ENCODE assay signal across 11 cellular contexts in the genomic region with DNA sequence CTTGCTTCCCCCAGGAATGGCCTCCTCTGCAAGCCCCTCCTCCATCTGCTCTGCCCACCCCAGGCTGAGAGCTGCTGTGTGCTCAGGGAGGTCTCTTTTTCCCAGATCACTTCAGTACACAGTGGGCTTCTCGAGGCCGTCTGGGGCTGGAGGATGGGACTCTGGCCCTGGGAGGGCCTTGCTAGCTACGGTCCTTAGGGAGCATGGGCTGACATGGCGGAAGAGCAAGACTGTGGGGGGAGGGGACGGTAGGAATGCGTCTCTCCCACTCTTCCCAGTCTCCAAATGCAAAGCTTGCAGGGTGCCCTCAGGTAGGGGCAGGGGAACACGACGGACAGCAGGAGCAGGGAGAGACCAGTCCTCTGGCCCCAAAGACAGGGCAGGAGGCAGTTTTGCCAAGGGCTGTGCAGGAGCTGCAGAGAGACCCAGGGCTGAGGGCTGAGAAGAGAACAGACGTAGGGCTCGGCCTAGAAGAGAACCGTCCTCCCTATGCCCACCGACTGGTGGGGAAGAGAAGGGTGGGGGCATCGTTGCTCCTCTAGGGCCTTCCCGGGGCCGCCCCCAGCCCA. TPM values are rescaled to one million over a fixed set of nuclear protein-coding genes. Genes with fewer than 3 reads are reported as not detected.
DNase-seq lines count a peak whose midpoint lies in the region; TF ChIP-seq lines count a peak whose summit lies in the region.
"Not testable (repeated sequence)": the region's sequence is repeated elsewhere in the genome, so short reads cannot be mapped to it uniquely, and the experiment has no call there.
"Had no signal": no experiment of that assay in that cellular context is flagged by ENCODE, and none has a peak within 500 bp of the region (broad histone marks: within the 10 kb centered on the region; RNA-seq: fewer than 3 reads in every experiment).

No MANE protein-coding gene starts in this region.

- H3K36me3 ChIP-seq in HUES64 (ENCODE audit: insufficient read depth, low read length); kidney epithelial cell (ENCODE audit: control insufficient read depth, insufficient read depth, low read length); neuron (ENCODE audit: insufficient read depth, low read length); spleen: not testable (repeated sequence)

- H3K4me3 Mint-ChIP-seq in activated T-helper 1 cell treated with anti-CD3 and anti-CD28 coated beads, Interleukin-12 subunit alpha, Interleukin-12 subunit beta, Interleukin-2, Interleukin-4 antibody, amounts not matched to agents 30 ng/mL and 10 ng/mL and 1 ng/mL, durations not matched to agents 14 hours and 24 hours and 36 hours = peak overlapping the region; percentile 58

- intact Hi-C loops in activated T-helper 1 cell treated with anti-CD3 and anti-CD28 coated beads, Interleukin-12 subunit alpha, Interleukin-12 subunit beta, Interleukin-2, Interleukin-4 antibody, amounts not matched to agents 30 ng/mL and 10 ng/mL and 1 ng/mL, durations not matched to agents 14 hours and 24 hours and 36 hours (cut with micrococcal nuclease); spleen (cut with DNase I; ENCODE audit: low total_unique reads): not testable (repeated sequence)

- POLR2A ChIA-PET in AG04450 (lab: Yijun Ruan, JAX) = not testable (repeated sequence)

- H3K27ac ChIP-seq in AG04450 (ENCODE audit: low read depth, low read length); HUES64 (ENCODE audit: low read depth, low read length); spleen: not testable (repeated sequence)

- TF ChIP-seq POLR2A in spleen (IDR thresholded peaks at IDR 0.05) = not testable (repeated sequence)

- H3K9me3 ChIP-seq in AG04450 (ENCODE audit: control insufficient read depth, insufficient read depth, low read length); HUES64 (ENCODE audit: insufficient read depth, low read depth, low read length); neuron (ENCODE audit: low read length); spleen: not testable (repeated sequence)

- DNase-seq in AG04450 (ENCODE audit: low read depth, low spot score); activated T-helper 1 cell treated with anti-CD3 and anti-CD28 coated beads, Interleukin-12 subunit alpha, Interleukin-12 subunit beta, Interleukin-2, Interleukin-4 antibody, amounts not matched to agents 30 ng/mL and 10 ng/mL and 1 ng/mL, durations not matched to agents 14 hours and 24 hours and 36 hours (ENCODE audit: low spot score); cardiac fibroblast (ENCODE audit: low read depth in 2 of 2); fibroblast of villous mesenchyme (ENCODE audit: low read depth); kidney epithelial cell (ENCODE audit: low read depth): not testable (repeated sequence)
- DNase-seq in spleen = peak; percentile 63

- H3K4me1 Mint-ChIP-seq in activated T-helper 1 cell treated with anti-CD3 and anti-CD28 coated beads, Interleukin-12 subunit alpha, Interleukin-12 subunit beta, Interleukin-2, Interleukin-4 antibody, amounts not matched to agents 30 ng/mL and 10 ng/mL and 1 ng/mL, durations not matched to agents 14 hours and 24 hours and 36 hours (ENCODE audit: low read depth) = not testable (repeated sequence)

- not testable (repeated sequence) for H3K27me3 ChIP-seq in AG04450 (ENCODE audit: control insufficient read depth, insufficient read depth, low read length); HUES64 (ENCODE audit: insufficient read depth, low read length); kidney epithelial cell (ENCODE audit: control insufficient read depth, insufficient read depth, low read length); neuron (ENCODE audit: insufficient read depth, low read length)
- H3K27me3 ChIP-seq in spleen (replicated peaks in 1 of 7) = peaks cover 0 to 45% (median 7%) of the 10 kb centered on the region in 7 donors

- not testable (repeated sequence) for H3K27ac Mint-ChIP-seq in activated T-helper 1 cell treated with anti-CD3 and anti-CD28 coated beads, Interleukin-12 subunit alpha, Interleukin-12 subunit beta, Interleukin-2, Interleukin-4 antibody, amounts not matched to agents 30 ng/mL and 10 ng/mL and 1 ng/mL, durations not matched to agents 14 hours and 24 hours and 36 hours

- H3K4me3 ChIP-seq in AG04450 (ENCODE audit: low read depth, low read length) = peak overlapping the region; percentile 52; the same call in 1 of the 2 replicates
- peak overlapping the region; percentile 62 for H3K4me3 ChIP-seq in HUES64 (ENCODE audit: low read length)
- H3K4me3 ChIP-seq in cardiac fibroblast (replicated peaks in 1 of 2; ENCODE audit: low read depth in 2 of 2, low read length in 2 of 2) = peak overlapping the region; percentile 50 to 59
- peak overlapping the region; percentile 61 for H3K4me3 ChIP-seq in fibroblast of villous mesenchyme (ENCODE audit: low read depth, low read length)
- H3K4me3 ChIP-seq in kidney epithelial cell (ENCODE audit: low read depth, low read length) = peak overlapping the region; percentile 51
- H3K4me3 ChIP-seq in neuron (ENCODE audit: low read length) = peak overlapping the region; percentile 55
- peak overlapping the region in 5 of 8 donors; percentile 33 to 72 (median 54) for H3K4me3 ChIP-seq in spleen

- not testable (repeated sequence) for TF ChIP-seq CTCF in AG04450 (IDR thresholded peaks at IDR 0.05; ENCODE audit: low read depth, low read length); cardiac fibroblast (IDR thresholded peaks at IDR 0.05; ENCODE audit: low read depth, low read length); fibroblast of villous mesenchyme (IDR thresholded peaks at IDR 0.05; ENCODE audit: insufficient read depth, low read depth, low read length); kidney epithelial cell (IDR thresholded peaks at IDR 0.05; ENCODE audit: insufficient read depth, low read length, poor library complexity, severe bottlenecking); spleen (IDR thresholded peaks at IDR 0.05 in 8 of 11, conservative IDR thresholded peaks at IDR 0.05 in 3 of 11)

- not testable (repeated sequence) for H3K9me3 Mint-ChIP-seq in activated T-helper 1 cell treated with anti-CD3 and anti-CD28 coated beads, Interleukin-12 subunit alpha, Interleukin-12 subunit beta, Interleukin-2, Interleukin-4 antibody, amounts not matched to agents 30 ng/mL and 10 ng/mL and 1 ng/mL, durations not matched to agents 14 hours and 24 hours and 36 hours

- not testable (repeated sequence) for H3K36me3 Mint-ChIP-seq in activated T-helper 1 cell treated with anti-CD3 and anti-CD28 coated beads, Interleukin-12 subunit alpha, Interleukin-12 subunit beta, Interleukin-2, Interleukin-4 antibody, amounts not matched to agents 30 ng/mL and 10 ng/mL and 1 ng/mL, durations not matched to agents 14 hours and 24 hours and 36 hours (ENCODE audit: low read depth)

- H3K4me1 ChIP-seq in HUES64 (ENCODE audit: insufficient read depth, low read length); neuron (ENCODE audit: insufficient read depth, low read length): not testable (repeated sequence)
- H3K4me1 ChIP-seq in spleen = peaks cover 0 to 15% (median 0%) of the 10 kb centered on the region in 6 donors

- CTCF ChIA-PET in AG04450 (lab: Charles Lee) = not testable (repeated sequence)

- WGBS in HUES64 = 13% methylated on average over 9 of the region's 15 CpGs
- WGBS in spleen, 5 donors = 62 to 70% (median 64%) methylated on average over 8 to 15 of the region's 15 CpGs

- H3K9ac ChIP-seq in HUES64 (ENCODE audit: low read depth, low read length) = 0 out of 2 replicates have a peak overlapping the region, but pooled peaks have one; percentile 55

- not testable (repeated sequence) for H2AFZ ChIP-seq in neuron (ENCODE audit: low read depth, low read length)

- peaks cover 34% of the 10 kb centered on the region for H3K27me3 Mint-ChIP-seq in activated T-helper 1 cell treated with anti-CD3 and anti-CD28 coated beads, Interleukin-12 subunit alpha, Interleukin-12 subunit beta, Interleukin-2, Interleukin-4 antibody, amounts not matched to agents 30 ng/mL and 10 ng/mL and 1 ng/mL, durations not matched to agents 14 hours and 24 hours and 36 hours (ENCODE audit: insufficient read depth)

RNA-seq across cellular contexts. Expression of gene SMIM10L2B, which starts 1.3 kb away (rescaled TPM):
- polyA plus RNA-seq in AG04450 (2011; rRNA removed) = 0.38 and 0.50 TPM in 2 replicates
- 0.69 and 0.70 TPM in 2 replicates for polyA minus RNA-seq in AG04450 (2011; rRNA and poly(A)+ RNA removed)
- 3.0 TPM for polyA plus RNA-seq in HUES64 (2013, experiment 1 of 2)
- 4.3 TPM for polyA plus RNA-seq in HUES64 (2013, experiment 2 of 2)
- total RNA-seq in activated T-helper 1 cell treated with anti-CD3 and anti-CD28 coated beads, Interleukin-12 subunit alpha, Interleukin-12 subunit beta, Interleukin-2, Interleukin-4 antibody, amounts not matched to agents 30 ng/mL and 10 ng/mL and 1 ng/mL, durations not matched to agents 14 hours and 24 hours and 36 hours = 0.08 and 0.10 TPM in 2 replicates
- total RNA-seq in fibroblast of villous mesenchyme = 2.2 and 3.5 TPM in 2 replicates
- total RNA-seq in kidney epithelial cell = 2.9 and 4.3 TPM in 2 replicates
- 1 to 10 TPM in 6 of 7 donors, under 1 TPM in 1; 0.57 to 1.6 (median 1.4) TPM for total RNA-seq in spleen
- under 1 TPM; 0.26 to 0.42 (median 0.27) TPM for polyA plus RNA-seq in spleen
- total RNA-seq: A172 had no signal

RNA-seq across cellular contexts. Expression of gene ETDB, which starts 23.1 kb away (rescaled TPM):
- not detected in 2 replicates for polyA plus RNA-seq in AG04450 (2011; rRNA removed)
- not detected in 2 replicates for polyA minus RNA-seq in AG04450 (2011; rRNA and poly(A)+ RNA removed)
- not detected for polyA plus RNA-seq in HUES64 (2013, experiment 1 of 2)
- not detected for polyA plus RNA-seq in HUES64 (2013, experiment 2 of 2)
- not detected in 2 replicates for total RNA-seq in activated T-helper 1 cell treated with anti-CD3 and anti-CD28 coated beads, Interleukin-12 subunit alpha, Interleukin-12 subunit beta, Interleukin-2, Interleukin-4 antibody, amounts not matched to agents 30 ng/mL and 10 ng/mL and 1 ng/mL, durations not matched to agents 14 hours and 24 hours and 36 hours
- total RNA-seq in fibroblast of villous mesenchyme = not detected in 2 replicates
- total RNA-seq in kidney epithelial cell = not detected in 2 replicates
- not detected for total RNA-seq in spleen
- not detected for polyA plus RNA-seq in spleen
- total RNA-seq: A172, PC-9, ureter had no signal

RNA-seq across cellular contexts. Expression of gene RTL8A, which starts 45.3 kb away (rescaled TPM):
- 49.4 and 83.5 TPM in 2 replicates for polyA plus RNA-seq in AG04450 (2011; rRNA removed)
- polyA minus RNA-seq in AG04450 (2011; rRNA and poly(A)+ RNA removed) = 21.8 and 22.0 TPM in 2 replicates
- polyA plus RNA-seq in HUES64 (2013, experiment 1 of 2) = 52.9 TPM
- 73.7 TPM for polyA plus RNA-seq in HUES64 (2013, experiment 2 of 2)
- 11.1 and 13.5 TPM in 2 replicates for total RNA-seq in activated T-helper 1 cell treated with anti-CD3 and anti-CD28 coated beads, Interleukin-12 subunit alpha, Interleukin-12 subunit beta, Interleukin-2, Interleukin-4 antibody, amounts not matched to agents 30 ng/mL and 10 ng/mL and 1 ng/mL, durations not matched to agents 14 hours and 24 hours and 36 hours
- 4.7 and 7.1 TPM in 2 replicates for total RNA-seq in fibroblast of villous mesenchyme
- total RNA-seq in kidney epithelial cell = 31.1 and 32.3 TPM in 2 replicates
- 10 to 100 TPM; 14.3 to 30.8 (median 20.8) TPM for total RNA-seq in spleen
- 10 to 100 TPM; 36.4 to 43.8 (median 41.4) TPM for polyA plus RNA-seq in spleen
